In genomic region chr3:12188681-12189287, GRCh38 we compare ENCODE assay signal across 15 cellular contexts. TPM values are rescaled to one million over a fixed set of nuclear protein-coding genes. Genes with fewer than 3 reads are reported as not detected.
DNase-seq lines count a peak whose midpoint lies in the region; ATAC-seq and TF ChIP-seq lines count a peak whose summit lies in the region.
"Had no signal": no experiment of that assay in that cellular context is flagged by ENCODE, and none has a peak within 500 bp of the region (broad histone marks: within the 10 kb centered on the region; RNA-seq: fewer than 3 reads in every experiment).

No MANE protein-coding gene starts in this region.

- H3K36me3 ChIP-seq in breast epithelium (no peaks in the 10 kb centered on the region), adrenal gland (replicated peaks in 1 of 2) (no peaks in the 10 kb centered on the region)

- H3K27me3 ChIP-seq in breast epithelium (no peaks in the 10 kb centered on the region), adrenal gland (no peaks in the 10 kb centered on the region)

- CTCF ChIA-PET in MCF 10A (lab: Yijun Ruan, JAX) = interaction anchor here (2.5 to 8.2 kb wide), 3 partner anchors 13 to 291 kb away, joined by 13 to 86 read pairs (median 18); no protein-coding TSS in a partner anchor

- H3K4me3 Mint-ChIP-seq in MCF 10A (ENCODE audit: unreplicated experiment) (no peak overlapping the region), nephron progenitor cell (no peak overlapping the region)
- H3K4me3 Mint-ChIP-seq: GM23338 had no signal

- BruUV-seq in MCF 10A (replicated peaks; lab: Mats Ljungman, UMichigan) = no TSS peak

- WGBS in adrenal gland, 4 donors = 58 to 80% (median 76%) methylated on average over 5 to 8 of the region's 8 CpGs

- H3K4me1 Mint-ChIP-seq in MCF 10A (ENCODE audit: insufficient read depth, unreplicated experiment) (peaks cover 32% of the 10 kb centered on the region), nephron progenitor cell (peaks cover 43% of the 10 kb centered on the region)

- H3K36me3 Mint-ChIP-seq in MCF 10A (ENCODE audit: insufficient read depth, unreplicated experiment) (no peaks in the 10 kb centered on the region), nephron progenitor cell (ENCODE audit: low read depth) (no peaks in the 10 kb centered on the region)

- H3K27ac ChIP-seq in breast epithelium (peak overlapping the region; percentile 64 to 80), coronary artery (peak overlapping the region; percentile 83 to 84), adrenal gland (no peak overlapping the region)
- H3K27ac ChIP-seq: psoas muscle had no signal

- H3K9me3 Mint-ChIP-seq in MCF 10A (ENCODE audit: unreplicated experiment) = no peaks in the 10 kb centered on the region
- H3K9me3 Mint-ChIP-seq in nephron progenitor cell = no peaks in the 10 kb centered on the region
- H3K9me3 Mint-ChIP-seq: GM23338 had no signal

- no peaks in the 10 kb centered on the region for H3K27me3 Mint-ChIP-seq in MCF 10A (ENCODE audit: insufficient read depth, unreplicated experiment)
- H3K27me3 Mint-ChIP-seq in nephron progenitor cell (ENCODE audit: low read depth, poor library complexity) = peaks cover 5% of the 10 kb centered on the region

- H3K4me1 ChIP-seq in breast epithelium = peaks cover 0 to 4% of the 10 kb centered on the region in 2 donors
- H3K4me1 ChIP-seq in adrenal gland (replicated peaks in 1 of 2) = peaks cover 0 to 5% of the 10 kb centered on the region in 2 donors
- H3K4me1 ChIP-seq: psoas muscle had no signal

- no peak for DNase-seq in breast epithelium (ENCODE audit: low spot score in 2 of 2)
- DNase-seq in MCF 10A (ENCODE audit: unreplicated experiment) = no peak
- DNase-seq in coronary artery (ENCODE audit: low spot score) = no peak
- DNase-seq in nephron progenitor cell = no peak
- DNase-seq in adrenal gland = no peak
- DNase-seq in SHP77 (lab: John Stamatoyannopoulos, UW) = no peak
- DNase-seq: activated gamma-delta T cell treated with Interleukin-2 at 50 U/mL for 16 hours, kidney glomerular epithelial cell, NCI-H2107, psoas muscle, T-helper 9 cell had no signal

- intact Hi-C loops in breast epithelium (cut with DNase I; ENCODE audit: low total_unique reads) = no loop called here
- intact Hi-C loops in MCF 10A (cut with micrococcal nuclease) = no loop called here
- intact Hi-C loops in adrenal gland (cut with DNase I) = no loop called here

- ATAC-seq in HG03045 (IDR thresholded peaks at IDR 0.05; ENCODE audit: unreplicated experiment) = no peak
- no peak for ATAC-seq in GM21825 (IDR thresholded peaks at IDR 0.05; ENCODE audit: unreplicated experiment)
- ATAC-seq: GM23338, psoas muscle had no signal

- H3K4me3 ChIP-seq in breast epithelium = no peak overlapping the region
- no peak overlapping the region for H3K4me3 ChIP-seq in coronary artery
- H3K4me3 ChIP-seq in adrenal gland = no peak overlapping the region
- H3K4me3 ChIP-seq: GM23338, psoas muscle had no signal

- H3K9me3 ChIP-seq in breast epithelium (no peaks in the 10 kb centered on the region), adrenal gland (replicated peaks in 1 of 3) (no peaks in the 10 kb centered on the region)
- H3K9me3 ChIP-seq: psoas muscle had no signal

- TF ChIP-seq POLR2A in breast epithelium (IDR thresholded peaks at IDR 0.05) (no peak), adrenal gland (IDR thresholded peaks at IDR 0.05) (no peak)

- POLR2A ChIA-PET in MCF 10A (lab: Yijun Ruan, JAX) = interaction anchor here (1.1 kb wide), 1 partner anchor 19 kb away, joined by 3 read pairs; no protein-coding TSS in a partner anchor

- TF ChIP-seq CTCF in breast epithelium (IDR thresholded peaks at IDR 0.05) (no peak), MCF 10A (IDR thresholded peaks at IDR 0.05; ENCODE audit: unreplicated experiment) (no peak), coronary artery (IDR thresholded peaks at IDR 0.05) (no peak), nephron progenitor cell (IDR thresholded peaks at IDR 0.05) (no peak), adrenal gland (IDR thresholded peaks at IDR 0.05) (no peak)

- H3K27ac Mint-ChIP-seq in MCF 10A (ENCODE audit: low read depth, unreplicated experiment) (no peak overlapping the region), nephron progenitor cell (peak overlapping the region; percentile 95)
- H3K27ac Mint-ChIP-seq: GM23338 had no signal

RNA-seq across cellular contexts. Expression of gene TIMP4, which starts 30.1 kb away (rescaled TPM):
- total RNA-seq in breast epithelium = 100 to 1,000 TPM in 1 of 3 donors, 10 to 100 TPM in 2; 27.4 to 170 (median 46.9) TPM
- not detected in 2 replicates for total RNA-seq in MCF 10A (2022)
- 10 to 100 TPM in 5 of 8 donors, 1 to 10 TPM in 3; 4.0 to 34.3 (median 11.4) TPM for total RNA-seq in adrenal gland
- 10 to 100 TPM in 1 of 3 donors, 1 to 10 TPM in 2; 6.3 to 14.1 (median 6.8) TPM for polyA plus RNA-seq in adrenal gland
- total RNA-seq: HT1080 had no signal

Comparison
In these comparisons a context has a peak if more than half of its experiments do, and no peak if none do; other contexts are left out.
1. H3K27ac ChIP-seq: peak in breast epithelium (2 of 2) and coronary artery (2 of 2); none in adrenal gland (0 of 5).